In the genomic region with DNA sequence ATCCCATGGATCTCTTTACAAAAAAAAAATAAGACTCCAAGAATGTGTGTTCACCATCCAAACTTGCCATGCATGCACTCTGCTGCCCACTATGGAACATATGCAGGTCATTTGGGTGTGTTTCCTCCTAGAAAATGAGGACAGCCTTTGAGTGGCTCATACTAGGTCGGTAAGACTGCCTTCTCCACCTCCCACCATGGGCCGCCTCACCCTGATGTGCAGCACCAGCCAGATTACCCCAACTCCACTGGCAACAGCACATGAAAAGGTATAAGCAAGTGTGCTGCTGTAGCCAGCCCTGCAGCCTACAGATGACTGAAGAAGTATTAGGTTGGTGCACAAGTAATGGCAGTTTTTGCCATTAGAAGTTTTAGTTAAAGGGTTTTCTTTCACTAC, we compare ENCODE assay signal across 2 cellular contexts.
TF ChIP-seq lines count a peak whose summit lies in the region.

No MANE protein-coding gene starts in this region.

TF ChIP-seq in HepG2, 621 proteins besides CTCF, POLR2A, EP300 and RAD21:
- no peak for TF ChIP-seq ZSCAN20 (CRISPR knock-in tag; IDR thresholded peaks at IDR 0.05; ENCODE audit: borderline replicate concordance)
- no peak for TF ChIP-seq IKZF1 (IDR thresholded peaks at IDR 0.05)
- TF ChIP-seq ZNF850 (CRISPR knock-in tag; conservative IDR thresholded peaks at IDR 0.05) = no peak
- TF ChIP-seq ZNF512 (CRISPR knock-in tag; IDR thresholded peaks at IDR 0.05) = no peak
- TF ChIP-seq ZNF260 (CRISPR knock-in tag; IDR thresholded peaks at IDR 0.05; ENCODE audit: borderline replicate concordance, low read depth) = no peak
- TF ChIP-seq FOXA1 (IDR thresholded peaks at IDR 0.05) = no peak
- TF ChIP-seq FOXA1 (CRISPR knock-in tag; IDR thresholded peaks at IDR 0.05) = no peak
- TF ChIP-seq EED (CRISPR knock-in tag; IDR thresholded peaks at IDR 0.05) = no peak
- TF ChIP-seq HNRNPL (IDR thresholded peaks at IDR 0.05; ENCODE audit: low read depth, low read length) = no peak
- TF ChIP-seq CCAR2 (optimal IDR thresholded peaks at IDR 0.05; ENCODE audit: low read depth, low read length) = no peak
- TF ChIP-seq KLF11 (CRISPR knock-in tag; IDR thresholded peaks at IDR 0.05) = no peak
- no peak for TF ChIP-seq ZNF354B (CRISPR knock-in tag; IDR thresholded peaks at IDR 0.05)
- TF ChIP-seq, protein P1, sequence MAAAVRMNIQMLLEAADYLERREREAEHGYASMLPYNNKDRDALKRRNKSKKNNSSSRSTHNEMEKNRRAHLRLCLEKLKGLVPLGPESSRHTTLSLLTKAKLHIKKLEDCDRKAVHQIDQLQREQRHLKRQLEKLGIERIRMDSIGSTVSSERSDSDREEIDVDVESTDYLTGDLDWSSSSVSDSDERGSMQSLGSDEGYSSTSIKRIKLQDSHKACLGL (CRISPR knock-in tag; IDR thresholded peaks at IDR 0.05) = no peak
- no peak for TF ChIP-seq HNRNPH1 (optimal IDR thresholded peaks at IDR 0.05; ENCODE audit: low read depth, low read length)
- TF ChIP-seq ZIK1 (CRISPR knock-in tag; IDR thresholded peaks at IDR 0.05; ENCODE audit: borderline replicate concordance, low read depth) = no peak
- TF ChIP-seq ZNF589 (CRISPR knock-in tag; conservative IDR thresholded peaks at IDR 0.05) = no peak
- no peak for TF ChIP-seq ZNF124 (CRISPR knock-in tag; IDR thresholded peaks at IDR 0.05)
- TF ChIP-seq IRF2 (CRISPR knock-in tag; IDR thresholded peaks at IDR 0.05) = no peak
- no peak for TF ChIP-seq ZNF17 (CRISPR knock-in tag; IDR thresholded peaks at IDR 0.05)
- no peak for TF ChIP-seq ZSCAN5A (CRISPR knock-in tag; IDR thresholded peaks at IDR 0.05; ENCODE audit: borderline replicate concordance)
- no peak for TF ChIP-seq USF2 (IDR thresholded peaks at IDR 0.05; ENCODE audit: low read depth, low read length)
- TF ChIP-seq USF2 (CRISPR knock-in tag; IDR thresholded peaks at IDR 0.05; ENCODE audit: borderline replicate concordance) = no peak

TF ChIP-seq in H1, 55 proteins besides CTCF, POLR2A, EP300 and RAD21:
- TF ChIP-seq, protein P2, sequence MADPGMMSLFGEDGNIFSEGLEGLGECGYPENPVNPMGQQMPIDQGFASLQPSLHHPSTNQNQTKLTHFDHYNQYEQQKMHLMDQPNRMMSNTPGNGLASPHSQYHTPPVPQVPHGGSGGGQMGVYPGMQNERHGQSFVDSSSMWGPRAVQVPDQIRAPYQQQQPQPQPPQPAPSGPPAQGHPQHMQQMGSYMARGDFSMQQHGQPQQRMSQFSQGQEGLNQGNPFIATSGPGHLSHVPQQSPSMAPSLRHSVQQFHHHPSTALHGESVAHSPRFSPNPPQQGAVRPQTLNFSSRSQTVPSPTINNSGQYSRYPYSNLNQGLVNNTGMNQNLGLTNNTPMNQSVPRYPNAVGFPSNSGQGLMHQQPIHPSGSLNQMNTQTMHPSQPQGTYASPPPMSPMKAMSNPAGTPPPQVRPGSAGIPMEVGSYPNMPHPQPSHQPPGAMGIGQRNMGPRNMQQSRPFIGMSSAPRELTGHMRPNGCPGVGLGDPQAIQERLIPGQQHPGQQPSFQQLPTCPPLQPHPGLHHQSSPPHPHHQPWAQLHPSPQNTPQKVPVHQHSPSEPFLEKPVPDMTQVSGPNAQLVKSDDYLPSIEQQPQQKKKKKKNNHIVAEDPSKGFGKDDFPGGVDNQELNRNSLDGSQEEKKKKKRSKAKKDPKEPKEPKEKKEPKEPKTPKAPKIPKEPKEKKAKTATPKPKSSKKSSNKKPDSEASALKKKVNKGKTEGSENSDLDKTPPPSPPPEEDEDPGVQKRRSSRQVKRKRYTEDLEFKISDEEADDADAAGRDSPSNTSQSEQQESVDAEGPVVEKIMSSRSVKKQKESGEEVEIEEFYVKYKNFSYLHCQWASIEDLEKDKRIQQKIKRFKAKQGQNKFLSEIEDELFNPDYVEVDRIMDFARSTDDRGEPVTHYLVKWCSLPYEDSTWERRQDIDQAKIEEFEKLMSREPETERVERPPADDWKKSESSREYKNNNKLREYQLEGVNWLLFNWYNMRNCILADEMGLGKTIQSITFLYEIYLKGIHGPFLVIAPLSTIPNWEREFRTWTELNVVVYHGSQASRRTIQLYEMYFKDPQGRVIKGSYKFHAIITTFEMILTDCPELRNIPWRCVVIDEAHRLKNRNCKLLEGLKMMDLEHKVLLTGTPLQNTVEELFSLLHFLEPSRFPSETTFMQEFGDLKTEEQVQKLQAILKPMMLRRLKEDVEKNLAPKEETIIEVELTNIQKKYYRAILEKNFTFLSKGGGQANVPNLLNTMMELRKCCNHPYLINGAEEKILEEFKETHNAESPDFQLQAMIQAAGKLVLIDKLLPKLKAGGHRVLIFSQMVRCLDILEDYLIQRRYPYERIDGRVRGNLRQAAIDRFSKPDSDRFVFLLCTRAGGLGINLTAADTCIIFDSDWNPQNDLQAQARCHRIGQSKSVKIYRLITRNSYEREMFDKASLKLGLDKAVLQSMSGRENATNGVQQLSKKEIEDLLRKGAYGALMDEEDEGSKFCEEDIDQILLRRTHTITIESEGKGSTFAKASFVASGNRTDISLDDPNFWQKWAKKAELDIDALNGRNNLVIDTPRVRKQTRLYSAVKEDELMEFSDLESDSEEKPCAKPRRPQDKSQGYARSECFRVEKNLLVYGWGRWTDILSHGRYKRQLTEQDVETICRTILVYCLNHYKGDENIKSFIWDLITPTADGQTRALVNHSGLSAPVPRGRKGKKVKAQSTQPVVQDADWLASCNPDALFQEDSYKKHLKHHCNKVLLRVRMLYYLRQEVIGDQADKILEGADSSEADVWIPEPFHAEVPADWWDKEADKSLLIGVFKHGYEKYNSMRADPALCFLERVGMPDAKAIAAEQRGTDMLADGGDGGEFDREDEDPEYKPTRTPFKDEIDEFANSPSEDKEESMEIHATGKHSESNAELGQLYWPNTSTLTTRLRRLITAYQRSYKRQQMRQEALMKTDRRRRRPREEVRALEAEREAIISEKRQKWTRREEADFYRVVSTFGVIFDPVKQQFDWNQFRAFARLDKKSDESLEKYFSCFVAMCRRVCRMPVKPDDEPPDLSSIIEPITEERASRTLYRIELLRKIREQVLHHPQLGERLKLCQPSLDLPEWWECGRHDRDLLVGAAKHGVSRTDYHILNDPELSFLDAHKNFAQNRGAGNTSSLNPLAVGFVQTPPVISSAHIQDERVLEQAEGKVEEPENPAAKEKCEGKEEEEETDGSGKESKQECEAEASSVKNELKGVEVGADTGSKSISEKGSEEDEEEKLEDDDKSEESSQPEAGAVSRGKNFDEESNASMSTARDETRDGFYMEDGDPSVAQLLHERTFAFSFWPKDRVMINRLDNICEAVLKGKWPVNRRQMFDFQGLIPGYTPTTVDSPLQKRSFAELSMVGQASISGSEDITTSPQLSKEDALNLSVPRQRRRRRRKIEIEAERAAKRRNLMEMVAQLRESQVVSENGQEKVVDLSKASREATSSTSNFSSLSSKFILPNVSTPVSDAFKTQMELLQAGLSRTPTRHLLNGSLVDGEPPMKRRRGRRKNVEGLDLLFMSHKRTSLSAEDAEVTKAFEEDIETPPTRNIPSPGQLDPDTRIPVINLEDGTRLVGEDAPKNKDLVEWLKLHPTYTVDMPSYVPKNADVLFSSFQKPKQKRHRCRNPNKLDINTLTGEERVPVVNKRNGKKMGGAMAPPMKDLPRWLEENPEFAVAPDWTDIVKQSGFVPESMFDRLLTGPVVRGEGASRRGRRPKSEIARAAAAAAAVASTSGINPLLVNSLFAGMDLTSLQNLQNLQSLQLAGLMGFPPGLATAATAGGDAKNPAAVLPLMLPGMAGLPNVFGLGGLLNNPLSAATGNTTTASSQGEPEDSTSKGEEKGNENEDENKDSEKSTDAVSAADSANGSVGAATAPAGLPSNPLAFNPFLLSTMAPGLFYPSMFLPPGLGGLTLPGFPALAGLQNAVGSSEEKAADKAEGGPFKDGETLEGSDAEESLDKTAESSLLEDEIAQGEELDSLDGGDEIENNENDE (IDR thresholded peaks at IDR 0.05; ENCODE audit: insufficient replicate concordance, low read length) = no peak
- TF ChIP-seq FOSL1 (IDR thresholded peaks at IDR 0.05; ENCODE audit: insufficient read depth, low read depth, low read length) = no peak
- no peak for TF ChIP-seq JUN (IDR thresholded peaks at IDR 0.05; ENCODE audit: low read depth, low read length)
- no peak for TF ChIP-seq POU5F1 (IDR thresholded peaks at IDR 0.05; ENCODE audit: low read depth, low read length)
- no peak for TF ChIP-seq CHD2 (IDR thresholded peaks at IDR 0.05; ENCODE audit: low read length)
- no peak for TF ChIP-seq SP4 (IDR thresholded peaks at IDR 0.05; ENCODE audit: low read length)
- TF ChIP-seq YY1 (IDR thresholded peaks at IDR 0.05; ENCODE audit: low read depth, low read length) = no peak
